ENCODE assay signal across 17 cellular contexts in genomic region chr20:51647674-51648570, GRCh38.
"Had no signal": no experiment of that assay in that cellular context is flagged by ENCODE, and none has a peak within 500 bp of the region (broad histone marks: within the 10 kb centered on the region; RNA-seq: fewer than 3 reads in every experiment).

No MANE protein-coding gene starts in this region.

- ATAC-seq: left colon; naive thymus-derived CD4-positive, alpha-beta T cell; pancreas had no signal

- DNase-seq: effector memory CD4-positive, alpha-beta T cell; esophagus squamous epithelium; foreskin fibroblast; kidney; left colon; naive thymus-derived CD4-positive, alpha-beta T cell; nucleus accumbens; pancreas; sigmoid colon; stimulated activated CD4-positive, alpha-beta T cell treated with anti-CD3 and anti-CD28 coated beads, Interleukin-2, amount 100 ng/mL, for 24 hours; stimulated activated naive CD4-positive, alpha-beta T cell; stomach; substantia nigra; transverse colon had no signal

- H3K9me3 Mint-ChIP-seq: central memory CD8-positive, alpha-beta T cell; naive thymus-derived CD4-positive, alpha-beta T cell had no signal

- H3K4me1 Mint-ChIP-seq: central memory CD8-positive, alpha-beta T cell had no signal

- H3K27ac Mint-ChIP-seq: naive thymus-derived CD4-positive, alpha-beta T cell had no signal

- H3K4me3 ChIP-seq: esophagus squamous epithelium, pancreas, sigmoid colon, skin epidermis, stomach, thoracic aorta, transverse colon had no signal

- H3K4me1 ChIP-seq: pancreas, sigmoid colon, transverse colon had no signal

- H3K36me3 Mint-ChIP-seq: naive thymus-derived CD4-positive, alpha-beta T cell had no signal

- H3K27me3 Mint-ChIP-seq: central memory CD8-positive, alpha-beta T cell had no signal

- H3K4me3 Mint-ChIP-seq: central memory CD8-positive, alpha-beta T cell; naive thymus-derived CD4-positive, alpha-beta T cell had no signal

- H3K27me3 ChIP-seq: esophagus squamous epithelium, pancreas, sigmoid colon, stomach, transverse colon had no signal

- H3K36me3 ChIP-seq: pancreas had no signal

- H3K27ac ChIP-seq: esophagus squamous epithelium, pancreas, sigmoid colon, skin epidermis, stomach, thoracic aorta, transverse colon had no signal

- H3K9me3 ChIP-seq: esophagus squamous epithelium, pancreas, sigmoid colon, stomach, thoracic aorta, transverse colon had no signal
